ENCODE assay signal across 17 cellular contexts in the genomic region with DNA sequence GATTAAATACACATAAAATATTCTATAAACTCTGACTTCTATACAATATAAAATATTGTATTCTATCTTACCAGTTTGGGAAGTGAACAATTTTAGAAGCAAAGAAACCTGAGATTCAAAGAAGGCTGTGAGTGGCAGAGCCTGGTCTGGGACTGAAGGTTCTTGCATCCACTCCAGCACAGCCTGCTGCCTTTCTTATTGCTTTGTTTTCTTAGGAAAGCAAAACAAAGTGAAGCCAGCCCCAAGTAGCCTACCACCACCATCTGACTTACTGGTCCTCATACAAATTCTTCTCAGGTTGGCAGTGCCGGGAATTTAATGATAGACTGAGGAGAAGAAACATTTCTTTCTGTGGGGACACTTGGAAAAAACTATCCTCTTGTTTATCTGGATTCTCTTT.
"Had no signal": no experiment of that assay in that cellular context is flagged by ENCODE, and none has a peak within 500 bp of the region (broad histone marks: within the 10 kb centered on the region; RNA-seq: fewer than 3 reads in every experiment).

No MANE protein-coding gene starts in this region.

- H3K4me1 ChIP-seq: suprapubic skin had no signal

- H3K4me3 ChIP-seq: left ventricle myocardium inferior, lung, suprapubic skin, tibial nerve had no signal

- ATAC-seq: esophagus mucosa; naive thymus-derived CD4-positive, alpha-beta T cell; right cardiac atrium had no signal

- DNase-seq: central memory CD4-positive, alpha-beta T cell; cortex of kidney; effector memory CD4-positive, alpha-beta T cell; glutamatergic neuron; islet precursor cell; left ventricle myocardium inferior; mesendoderm; naive thymus-derived CD4-positive, alpha-beta T cell; right cardiac atrium; small intestine; stimulated activated CD4-positive, alpha-beta T cell treated with anti-CD3 and anti-CD28 coated beads, Interleukin-12 subunit alpha, Interleukin-12 subunit beta, amount 100 ng/mL, for 4 hours; stimulated activated naive CD4-positive, alpha-beta T cell treated with Interleukin-2 at 50 U/mL for 16 hours had no signal

- H3K9me3 ChIP-seq: neutrophil, suprapubic skin, tibial nerve had no signal

- H3K27ac ChIP-seq: left ventricle myocardium inferior, neutrophil, suprapubic skin, tibial nerve had no signal

- H3K27me3 ChIP-seq: neutrophil, suprapubic skin, tibial nerve had no signal

- H3K36me3 ChIP-seq: left ventricle myocardium inferior, neutrophil, suprapubic skin, tibial nerve had no signal
